In genomic region chr3:16816048-16816780, GRCh38 we compare ENCODE assay signal across 14 cellular contexts.
DNase-seq lines count a peak whose midpoint lies in the region; ATAC-seq, FAIRE-seq and TF ChIP-seq lines count a peak whose summit lies in the region.
"Had no signal": no experiment of that assay in that cellular context is flagged by ENCODE, and none has a peak within 500 bp of the region (broad histone marks: within the 10 kb centered on the region; RNA-seq: fewer than 3 reads in every experiment).

No MANE protein-coding gene starts in this region.

- no peak for FAIRE-seq in pancreas (lab: Jason Lieb, UNC)
- FAIRE-seq: A549 had no signal

- peaks cover 2 to 11% of the 10 kb centered on the region in 2 donors for H3K9me3 Mint-ChIP-seq in activated T-cell treated with anti-CD3 and anti-CD28 coated beads, Interleukin-2, amount 50 U/mL, for 72 hours
- H3K9me3 Mint-ChIP-seq: central memory CD8-positive, alpha-beta T cell had no signal

- DNase-seq in activated T-cell treated with anti-CD3 and anti-CD28 coated beads, Interleukin-2, amount 50 U/mL, for 72 hours = no peak
- DNase-seq in activated T-cell treated with anti-CD3 and anti-CD28 coated beads for 4 hours (no peak), superior temporal gyrus (ENCODE audit: extremely low spot score) (peak; percentile 46), pancreas (no peak), AML-193 (lab: John Stamatoyannopoulos, UW) (no peak), ureter (ENCODE audit: low spot score) (no peak)
- DNase-seq: DMS153, naive B cell had no signal

- WGBS in pancreas, 2 donors = 62 to 65% methylated on average over 4 of the region's 4 CpGs

- H3K9me3 ChIP-seq in pancreas = no peaks in the 10 kb centered on the region
- H3K9me3 ChIP-seq: A549, SJSA1 had no signal

- no peak overlapping the region for H3K27ac ChIP-seq in pancreas
- H3K27ac ChIP-seq: A549, SJSA1, skin epidermis had no signal

- no peak overlapping the region for H3K4me3 Mint-ChIP-seq in activated T-cell treated with anti-CD3 and anti-CD28 coated beads, Interleukin-2, amount 50 U/mL, for 72 hours
- H3K4me3 Mint-ChIP-seq: central memory CD8-positive, alpha-beta T cell; naive B cell had no signal

- H3K4me3 ChIP-seq in pancreas = no peak overlapping the region
- H3K4me3 ChIP-seq: A549, SJSA1, skin epidermis had no signal

- no peaks in the 10 kb centered on the region for H3K4me1 ChIP-seq in pancreas
- H3K4me1 ChIP-seq: A549, SJSA1 had no signal

- H3K27ac Mint-ChIP-seq in activated T-cell treated with anti-CD3 and anti-CD28 coated beads, Interleukin-2, amount 50 U/mL, for 72 hours = no peak overlapping the region
- H3K27ac Mint-ChIP-seq: naive B cell had no signal

- peaks cover 20% of the 10 kb centered on the region for H3K4me1 Mint-ChIP-seq in activated T-cell treated with anti-CD3 and anti-CD28 coated beads, Interleukin-2, amount 50 U/mL, for 72 hours (ENCODE audit: low read depth)

- H3K36me3 ChIP-seq in pancreas = no peaks in the 10 kb centered on the region
- H3K36me3 ChIP-seq: SJSA1 had no signal

- ATAC-seq in activated T-cell treated with anti-CD3 and anti-CD28 coated beads, Interleukin-2, amount 50 U/mL, for 72 hours (replicated peaks in 1 of 2) = peak; percentile 40 to 74
- ATAC-seq in GM21576 (IDR thresholded peaks at IDR 0.05; ENCODE audit: unreplicated experiment) = peak; percentile 82
- peak; percentile 71 for ATAC-seq in HG03354 (IDR thresholded peaks at IDR 0.05; ENCODE audit: poor library complexity, severe bottlenecking, unreplicated experiment)
- ATAC-seq in pancreas = no peak
- ATAC-seq: A549 had no signal

- TF ChIP-seq CTCF in pancreas (IDR thresholded peaks at IDR 0.05) = no peak

- intact Hi-C loops in pancreas (cut with DNase I) = no loop called here

- H3K36me3 Mint-ChIP-seq in activated T-cell treated with anti-CD3 and anti-CD28 coated beads, Interleukin-2, amount 50 U/mL, for 72 hours (ENCODE audit: insufficient read depth in 2 of 2) = peaks cover 2 to 3% of the 10 kb centered on the region in 2 donors
- H3K36me3 Mint-ChIP-seq: naive B cell had no signal

- H3K27me3 ChIP-seq in pancreas = no peaks in the 10 kb centered on the region
- H3K27me3 ChIP-seq: SJSA1 had no signal

- peaks cover under 1% of the 10 kb centered on the region for H3K27me3 Mint-ChIP-seq in activated T-cell treated with anti-CD3 and anti-CD28 coated beads, Interleukin-2, amount 50 U/mL, for 72 hours (ENCODE audit: low read depth)
- H3K27me3 Mint-ChIP-seq: central memory CD8-positive, alpha-beta T cell had no signal

Comparison
In these comparisons a context has a peak if more than half of its experiments do, and no peak if none do; other contexts are left out.
1. ATAC-seq: peak in activated T-cell treated with anti-CD3 and anti-CD28 coated beads, Interleukin-2, amount 50 U/mL, for 72 hours (2 of 2), GM21576 (single experiment) and HG03354 (single experiment); none in pancreas (0 of 4).